ENCODE assay signal across 29 cellular contexts in the genomic region with DNA sequence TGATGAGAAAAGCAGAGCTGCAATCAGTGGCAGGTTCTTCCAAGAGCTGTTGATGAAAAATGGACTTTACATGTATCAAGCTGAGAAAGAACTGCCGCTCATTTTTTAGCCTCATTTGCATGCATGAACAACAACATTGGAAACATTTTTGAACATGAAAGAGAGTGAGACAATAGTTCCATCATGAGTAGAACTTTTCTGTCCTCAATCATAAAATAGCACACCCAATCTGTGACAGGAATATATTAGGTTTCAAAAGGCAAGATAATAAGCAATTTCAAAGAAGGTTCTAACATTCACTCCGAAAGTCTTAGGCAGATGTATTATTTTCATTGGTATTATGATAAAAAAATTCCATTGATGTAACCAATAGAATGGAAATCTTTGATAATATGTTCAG.
"Had no signal": no experiment of that assay in that cellular context is flagged by ENCODE, and none has a peak within 500 bp of the region (broad histone marks: within the 10 kb centered on the region; RNA-seq: fewer than 3 reads in every experiment).

No MANE protein-coding gene starts in this region.

- H3K4me2 ChIP-seq: hepatocyte had no signal

- H3K36me3 Mint-ChIP-seq: activated naive CD4-positive, alpha-beta T cell treated with anti-CD3 and anti-CD28 coated beads, Interleukin-2, amount 50 U/mL, for 72 hours; brain; type B pancreatic cell had no signal

- H2AFZ ChIP-seq: hepatocyte had no signal

- H3K27ac ChIP-seq: ascending aorta, cardiac muscle cell, coronary artery, gastroesophageal sphincter, hepatocyte, left ventricle myocardium inferior, uterus, WERI-Rb-1 had no signal

- H3K4me1 ChIP-seq: gastroesophageal sphincter, left ventricle myocardium inferior, uterus had no signal

- H3K36me3 ChIP-seq: ascending aorta, cardiac muscle cell, gastroesophageal sphincter, left ventricle myocardium inferior, uterus, WERI-Rb-1 had no signal

- H3K9me3 Mint-ChIP-seq: T-helper 1 cell treated with Interleukin-12 subunit alpha and Interleukin-12 subunit beta and Interleukin-4 antibody, amounts not matched to agents 30 μg/mL and 1 μg/mL, for 36 hours; type B pancreatic cell had no signal

- ATAC-seq: activated T-cell treated with anti-CD3 and anti-CD28 coated beads, Interleukin-2, amount 50 U/mL, for 72 hours; effector memory CD8-positive, alpha-beta T cell; gastroesophageal sphincter; natural killer cell; right cardiac atrium had no signal

- H3K9me3 ChIP-seq: ascending aorta, gastroesophageal sphincter, left ventricle myocardium inferior, uterus had no signal

- H3K27me3 Mint-ChIP-seq: brain; effector memory CD8-positive, alpha-beta T cell had no signal

- H3K27ac Mint-ChIP-seq: activated naive CD4-positive, alpha-beta T cell treated with anti-CD3 and anti-CD28 coated beads, Interleukin-2, amount 50 U/mL, for 72 hours; effector memory CD8-positive, alpha-beta T cell; natural killer cell; T-helper 1 cell treated with Interleukin-12 subunit alpha and Interleukin-12 subunit beta and Interleukin-4 antibody, amounts not matched to agents 30 μg/mL and 1 μg/mL, for 36 hours; type B pancreatic cell had no signal

- H3K4me1 Mint-ChIP-seq: natural killer cell had no signal

- H3K27me3 ChIP-seq: ascending aorta, cardiac muscle cell, dorsolateral prefrontal cortex, gastroesophageal sphincter, hepatocyte, uterus had no signal

- DNase-seq: activated CD4-positive, alpha-beta T cell treated with anti-CD3 and anti-CD28 coated beads, Interleukin-2, amount 50 U/mL, for 1 hour; activated CD8-positive, alpha-beta memory T cell treated with anti-CD3 and anti-CD28 coated beads for 24 hours; activated CD8-positive, alpha-beta memory T cell treated with anti-CD3 and anti-CD28 coated beads, Interleukin-2, amount 50 U/mL, for 4 hours; activated effector memory CD4-positive, alpha-beta T cell treated with anti-CD3 and anti-CD28 coated beads, Interleukin-2, amount 50 U/mL, for 16 hours; activated T-cell treated with anti-CD3 and anti-CD28 coated beads, Interleukin-2, amount 50 U/mL, for 72 hours; dorsolateral prefrontal cortex; effector memory CD8-positive, alpha-beta T cell; islet precursor cell; left ventricle myocardium inferior; natural killer cell; posterior cingulate gyrus; right cardiac atrium; stimulated activated CD4-positive, alpha-beta T cell treated with anti-CD3 and anti-CD28 coated beads, Interleukin-15, amount 100 ng/mL, for 24 hours; stimulated activated naive CD4-positive, alpha-beta T cell treated with Interleukin-2 at 50 U/mL for 16 hours; substantia nigra; SW 1271; T1000; uterus; WERI-Rb-1 had no signal

- H3K4me3 ChIP-seq: ascending aorta, cardiac muscle cell, coronary artery, dorsolateral prefrontal cortex, gastroesophageal sphincter, hepatocyte, left ventricle myocardium inferior, lung, uterus had no signal

- H3K4me3 Mint-ChIP-seq: brain; effector memory CD8-positive, alpha-beta T cell; natural killer cell; T-helper 1 cell treated with Interleukin-12 subunit alpha and Interleukin-12 subunit beta and Interleukin-4 antibody, amounts not matched to agents 30 μg/mL and 1 μg/mL, for 36 hours; type B pancreatic cell had no signal

- H3K79me2 ChIP-seq: hepatocyte had no signal
